12 cellular contexts compared by ENCODE assay signal in genomic region chr3:178705925-178706324, GRCh38.
DNase-seq lines count a peak whose midpoint lies in the region; ATAC-seq and TF ChIP-seq lines count a peak whose summit lies in the region.
"Had no signal": no experiment of that assay in that cellular context is flagged by ENCODE, and none has a peak within 500 bp of the region (broad histone marks: within the 10 kb centered on the region; RNA-seq: fewer than 3 reads in every experiment).

No MANE protein-coding gene starts in this region.

- ATAC-seq in activated naive CD8-positive, alpha-beta T cell treated with anti-CD3 and anti-CD28 coated beads, Interleukin-2, amount 50 U/mL, for 24 hours, result no peak

- no peak overlapping the region for H3K4me3 Mint-ChIP-seq in activated naive CD8-positive, alpha-beta T cell treated with anti-CD3 and anti-CD28 coated beads for 36 hours
- H3K4me3 Mint-ChIP-seq in activated naive CD8-positive, alpha-beta T cell treated with anti-CD3 and anti-CD28 coated beads, Interleukin-2, amount 50 U/mL, for 24 hours, result no peak overlapping the region
- H3K4me3 Mint-ChIP-seq in type B pancreatic cell (peak overlapping the region; percentile 9), glutamatergic neuron (ENCODE audit: unreplicated experiment) (no peak overlapping the region)
- H3K4me3 Mint-ChIP-seq: activated naive CD8-positive, alpha-beta T cell had no signal

- no peaks in the 10 kb centered on the region for H3K36me3 ChIP-seq in esophagus (ENCODE audit: control insufficient read depth in 2 of 2, insufficient read depth in 2 of 2, low read length in 1 of 2)
- H3K36me3 ChIP-seq: thyroid gland had no signal

- H3K36me3 Mint-ChIP-seq in activated naive CD8-positive, alpha-beta T cell treated with anti-CD3 and anti-CD28 coated beads for 36 hours, result peaks cover 3% of the 10 kb centered on the region
- no peaks in the 10 kb centered on the region for H3K36me3 Mint-ChIP-seq in activated naive CD8-positive, alpha-beta T cell treated with anti-CD3 and anti-CD28 coated beads, Interleukin-2, amount 50 U/mL, for 24 hours (ENCODE audit: low read depth)
- H3K36me3 Mint-ChIP-seq in type B pancreatic cell (no peaks in the 10 kb centered on the region), glutamatergic neuron (ENCODE audit: unreplicated experiment) (no peaks in the 10 kb centered on the region)
- H3K36me3 Mint-ChIP-seq: activated naive CD8-positive, alpha-beta T cell had no signal

- peaks cover 3% of the 10 kb centered on the region for H3K4me1 Mint-ChIP-seq in activated naive CD8-positive, alpha-beta T cell treated with anti-CD3 and anti-CD28 coated beads for 36 hours
- H3K4me1 Mint-ChIP-seq in activated naive CD8-positive, alpha-beta T cell treated with anti-CD3 and anti-CD28 coated beads, Interleukin-2, amount 50 U/mL, for 24 hours, result peaks cover 2% of the 10 kb centered on the region
- H3K4me1 Mint-ChIP-seq in type B pancreatic cell (ENCODE audit: unreplicated experiment) (peaks cover 11% of the 10 kb centered on the region), glutamatergic neuron (ENCODE audit: low read depth, unreplicated experiment) (peaks cover 11% of the 10 kb centered on the region)

- no peaks in the 10 kb centered on the region for H3K4me1 ChIP-seq in esophagus (ENCODE audit: control insufficient read depth in 2 of 2, insufficient read depth in 2 of 2, low read length in 1 of 2)

- H3K27me3 Mint-ChIP-seq in activated naive CD8-positive, alpha-beta T cell treated with anti-CD3 and anti-CD28 coated beads for 36 hours, result no peaks in the 10 kb centered on the region
- H3K27me3 Mint-ChIP-seq in activated naive CD8-positive, alpha-beta T cell treated with anti-CD3 and anti-CD28 coated beads, Interleukin-2, amount 50 U/mL, for 24 hours, result no peaks in the 10 kb centered on the region
- H3K27me3 Mint-ChIP-seq in type B pancreatic cell (peaks cover 3% of the 10 kb centered on the region), glutamatergic neuron (ENCODE audit: unreplicated experiment) (no peaks in the 10 kb centered on the region)
- H3K27me3 Mint-ChIP-seq: activated naive CD8-positive, alpha-beta T cell had no signal

- in situ Hi-C loops in GM13977 (cut with MboI; ENCODE audit: low pct_unique_long_range_greater_than_20kb, low sequenced_read_pairs, unreplicated experiment), result no loop called here

- no peaks in the 10 kb centered on the region for H3K9me3 ChIP-seq in esophagus (ENCODE audit: control insufficient read depth in 2 of 2, insufficient read depth in 1 of 2, low read depth in 1 of 2, low read length in 1 of 2)
- H3K9me3 ChIP-seq: thyroid gland had no signal

- H3K4me3 ChIP-seq in esophagus (ENCODE audit: low read depth in 1 of 2, low read length in 2 of 2), result no peak overlapping the region
- H3K4me3 ChIP-seq: thyroid gland had no signal

- peak overlapping the region; percentile 35 for H3K27ac Mint-ChIP-seq in activated naive CD8-positive, alpha-beta T cell treated with anti-CD3 and anti-CD28 coated beads for 36 hours
- H3K27ac Mint-ChIP-seq in activated naive CD8-positive, alpha-beta T cell treated with anti-CD3 and anti-CD28 coated beads, Interleukin-2, amount 50 U/mL, for 24 hours, result no peak overlapping the region
- H3K27ac Mint-ChIP-seq in type B pancreatic cell (peak overlapping the region; percentile 73), glutamatergic neuron (ENCODE audit: unreplicated experiment) (no peak overlapping the region)
- H3K27ac Mint-ChIP-seq: activated naive CD8-positive, alpha-beta T cell had no signal

- no peaks in the 10 kb centered on the region for H3K27me3 ChIP-seq in esophagus (ENCODE audit: control insufficient read depth in 1 of 2, insufficient read depth in 2 of 2, low read length in 2 of 2)
- H3K27me3 ChIP-seq: thyroid gland had no signal

- WGBS in esophagus, 2 donors, result 37 to 47% methylated on average over 4 of the region's 4 CpGs

- peak overlapping the region; percentile 10 to 64 for H3K27ac ChIP-seq in esophagus (ENCODE audit: low read depth in 2 of 2, low read length in 1 of 2)
- H3K27ac ChIP-seq: thyroid gland had no signal

- DNase-seq in activated naive CD8-positive, alpha-beta T cell treated with anti-CD3 and anti-CD28 coated beads for 36 hours, result no peak
- no peak for DNase-seq in activated naive CD8-positive, alpha-beta T cell treated with anti-CD3 and anti-CD28 coated beads, Interleukin-2, amount 50 U/mL, for 24 hours
- DNase-seq in NCI-H524 (lab: John Stamatoyannopoulos, UW) (peak; percentile 81 to 93), type B pancreatic cell (ENCODE audit: extremely low spot score, unreplicated experiment) (no peak), glutamatergic neuron (no peak), GM13977 (ENCODE audit: low spot score) (no peak)
- DNase-seq in stimulated activated CD4-positive, alpha-beta T cell treated with anti-CD3 and anti-CD28 coated beads, Interleukin-4, amount 100 ng/mL, for 4 hours, result no peak
- DNase-seq: effector CD8-positive, alpha-beta T cell; NCI-H1436 treated with DMSO at 0.1 percent for 48 hours; thyroid gland had no signal

- no peaks in the 10 kb centered on the region for H3K9me3 Mint-ChIP-seq in activated naive CD8-positive, alpha-beta T cell treated with anti-CD3 and anti-CD28 coated beads for 36 hours
- H3K9me3 Mint-ChIP-seq in activated naive CD8-positive, alpha-beta T cell treated with anti-CD3 and anti-CD28 coated beads, Interleukin-2, amount 50 U/mL, for 24 hours, result no peaks in the 10 kb centered on the region
- H3K9me3 Mint-ChIP-seq in type B pancreatic cell, result no peaks in the 10 kb centered on the region
- H3K9me3 Mint-ChIP-seq in glutamatergic neuron (ENCODE audit: unreplicated experiment), result peaks cover 1% of the 10 kb centered on the region

- TF ChIP-seq CTCF in type B pancreatic cell (conservative IDR thresholded peaks at IDR 0.05), result no peak
- TF ChIP-seq CTCF in glutamatergic neuron (IDR thresholded peaks at IDR 0.05; ENCODE audit: partially characterized antibody, unreplicated experiment), result no peak
- no peak for TF ChIP-seq CTCF in GM13977 (IDR thresholded peaks at IDR 0.05; ENCODE audit: extremely low read depth, insufficient read depth, missing control alignments)

Comparison
In these comparisons a context has a peak if more than half of its experiments do, and no peak if none do; other contexts are left out.
1. H3K27ac Mint-ChIP-seq: peak in activated naive CD8-positive, alpha-beta T cell treated with anti-CD3 and anti-CD28 coated beads for 36 hours (single experiment) and type B pancreatic cell (single experiment); none in activated naive CD8-positive, alpha-beta T cell treated with anti-CD3 and anti-CD28 coated beads, Interleukin-2, amount 50 U/mL, for 24 hours (single experiment) and glutamatergic neuron (single experiment).
2. DNase-seq: peak in NCI-H524 (2 of 2); none in activated naive CD8-positive, alpha-beta T cell treated with anti-CD3 and anti-CD28 coated beads for 36 hours (single experiment), activated naive CD8-positive, alpha-beta T cell treated with anti-CD3 and anti-CD28 coated beads, Interleukin-2, amount 50 U/mL, for 24 hours (single experiment), type B pancreatic cell (single experiment), glutamatergic neuron (single experiment), stimulated activated CD4-positive, alpha-beta T cell treated with anti-CD3 and anti-CD28 coated beads, Interleukin-4, amount 100 ng/mL, for 4 hours (0 of 2) and GM13977 (single experiment).